Comparison of ENCODE assay signal across 8 cellular contexts in the genomic region with DNA sequence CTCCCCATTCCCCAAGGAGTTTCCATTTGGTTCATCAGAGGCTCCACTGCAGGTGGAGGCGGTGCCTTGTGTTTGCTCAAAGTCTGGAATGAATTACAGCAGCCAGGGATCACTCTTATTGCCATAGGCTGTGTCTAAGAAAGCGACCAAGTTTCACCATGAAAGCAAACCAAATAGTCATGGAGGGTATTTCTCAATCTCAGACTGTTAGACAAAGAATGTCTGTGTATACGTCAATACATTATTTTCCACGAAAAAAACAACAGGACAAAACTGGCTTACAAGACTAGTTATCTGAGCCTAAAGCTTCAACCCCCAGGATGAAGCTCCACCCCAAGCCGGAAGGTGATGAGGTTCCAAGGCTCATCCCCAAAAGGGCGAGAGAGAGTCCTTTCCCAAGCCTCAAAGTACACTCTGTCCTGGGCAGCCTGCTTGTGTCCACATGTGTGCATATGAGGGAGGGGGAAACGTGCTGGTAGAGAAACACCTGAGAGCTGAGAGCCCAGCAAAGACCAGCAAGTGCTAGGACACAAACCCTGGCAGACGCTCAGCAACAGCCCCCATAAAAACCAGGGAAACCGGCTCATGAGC. TPM values are rescaled to one million over a fixed set of nuclear protein-coding genes. Genes with fewer than 3 reads are reported as not detected.
A peak's percentile ranks its signal among the peaks of the same experiment; 100 is the strongest.
DNase-seq lines count a peak whose midpoint lies in the region; ATAC-seq and TF ChIP-seq lines count a peak whose summit lies in the region.

No MANE protein-coding gene starts in this region.

- H3K27ac ChIP-seq in coronary artery = peak overlapping the region; percentile 90 to 99
- H3K27ac ChIP-seq in naive thymus-derived CD4-positive, alpha-beta T cell (ENCODE audit: low read depth, low read length) = peak overlapping the region; percentile 91

- peaks cover 82% of the 10 kb centered on the region for H3K4me1 Mint-ChIP-seq in HFFc6 (ENCODE audit: low read depth)
- H3K4me1 Mint-ChIP-seq in naive thymus-derived CD4-positive, alpha-beta T cell = peaks cover 74 to 87% (median 83%) of the 10 kb centered on the region in 7 donors

- peak overlapping the region; percentile 96 for H3K4me3 Mint-ChIP-seq in HFFc6
- peak overlapping the region; percentile 7 to 97 (median 42) for H3K4me3 Mint-ChIP-seq in naive thymus-derived CD4-positive, alpha-beta T cell

- POLR2A ChIA-PET in naive thymus-derived CD4-positive, alpha-beta T cell (lab: Charles Lee) = interaction anchor here (1.5 to 7.6 kb wide), 3 partner anchors 11 to 20 kb away, joined by 7 to 92 read pairs (median 7); no protein-coding TSS in a partner anchor

- CTCF ChIA-PET in naive thymus-derived CD4-positive, alpha-beta T cell (lab: Charles Lee) = interaction anchor here (2.2 kb wide), 1 partner anchor 18 kb away, joined by 7 read pairs; no protein-coding TSS in a partner anchor

- H3K27me3 ChIP-seq in naive thymus-derived CD4-positive, alpha-beta T cell (ENCODE audit: control insufficient read depth in 2 of 2, insufficient read depth in 2 of 2, low read length in 2 of 2) = no peaks in the 10 kb centered on the region

- no peaks in the 10 kb centered on the region for H3K9me3 ChIP-seq in naive thymus-derived CD4-positive, alpha-beta T cell (ENCODE audit: control insufficient read depth in 2 of 3, low read length in 3 of 3)

- H3K4me3 ChIP-seq in coronary artery = peak overlapping the region; percentile 95
- no peak overlapping the region for H3K4me3 ChIP-seq in naive thymus-derived CD4-positive, alpha-beta T cell (ENCODE audit: low read length)

- no peak for ATAC-seq in naive thymus-derived CD4-positive, alpha-beta T cell
- ATAC-seq in HG02763 (IDR thresholded peaks at IDR 0.05; ENCODE audit: unreplicated experiment) = no peak
- no peak for ATAC-seq in HG02981 (IDR thresholded peaks at IDR 0.05; ENCODE audit: unreplicated experiment)

- TF ChIP-seq CTCF in HFFc6 (IDR thresholded peaks at IDR 0.05) (no peak), coronary artery (IDR thresholded peaks at IDR 0.05) (no peak)

- intact Hi-C loops in naive thymus-derived CD4-positive, alpha-beta T cell (cut with micrococcal nuclease) = loop anchor here (10.0 kb wide), 5 partner anchors 312 to 1952 kb away; partner anchors contain the start of genes ACO1 (in 1 of the 2), ATOSB (in 1 of the 2), CCL27 (in 1 of the 2) and NOL6 (in 1 of the 2)

- H3K9me3 Mint-ChIP-seq in HFFc6 = no peaks in the 10 kb centered on the region
- H3K9me3 Mint-ChIP-seq in naive thymus-derived CD4-positive, alpha-beta T cell = no peaks in the 10 kb centered on the region

- H3K4me1 ChIP-seq in naive thymus-derived CD4-positive, alpha-beta T cell (ENCODE audit: control insufficient read depth in 2 of 2, insufficient read depth in 2 of 2, low read length in 2 of 2) = peaks cover 77 to 78% of the 10 kb centered on the region in 2 donors

- H3K36me3 ChIP-seq in naive thymus-derived CD4-positive, alpha-beta T cell (ENCODE audit: control insufficient read depth in 2 of 3, insufficient read depth in 3 of 3, low read length in 3 of 3) = peaks cover 0 to 8% (median 0%) of the 10 kb centered on the region in 3 experiments

- peak overlapping the region; percentile 92 for H3K27ac Mint-ChIP-seq in HFFc6
- H3K27ac Mint-ChIP-seq in naive thymus-derived CD4-positive, alpha-beta T cell = peak overlapping the region; percentile 87 to 99 (median 97)

- H3K27me3 Mint-ChIP-seq in HFFc6 (ENCODE audit: insufficient read depth) = peaks cover 2% of the 10 kb centered on the region
- no peaks in the 10 kb centered on the region for H3K27me3 Mint-ChIP-seq in naive thymus-derived CD4-positive, alpha-beta T cell

- DNase-seq in AG08395 (ENCODE audit: low spot score) (peak; percentile 47), HFFc6 (peak; percentile 81), coronary artery (ENCODE audit: low spot score) (peak; percentile 87), cerebellar nuclear complex (lab: John Stamatoyannopoulos, UW) (no peak), DMS53 (lab: John Stamatoyannopoulos, UW) (no peak)
- DNase-seq in naive thymus-derived CD4-positive, alpha-beta T cell = no peak

- H3K36me3 Mint-ChIP-seq in HFFc6 (ENCODE audit: low read depth) = peaks cover 5% of the 10 kb centered on the region
- H3K36me3 Mint-ChIP-seq in naive thymus-derived CD4-positive, alpha-beta T cell = peaks cover 0 to 16% (median 0%) of the 10 kb centered on the region in 5 donors

RNA-seq across cellular contexts. Expression of gene B4GALT1, which starts 4.3 kb away (rescaled TPM):
- total RNA-seq in HFFc6 (2021; fragmentation: NEBNext Ultra II Directional; extraction: Animal tissue kit (Norgen Biotek cat#: 25700)) = 100 to 1,000 TPM in 4 of 6 experiments, 10 to 100 TPM in 2; 87.2 to 116 (median 106) TPM
- 10 to 100 TPM; 40.7 to 86.2 (median 45.6) TPM for total RNA-seq in naive thymus-derived CD4-positive, alpha-beta T cell
- 10 to 100 TPM; 12.9 to 16.4 TPM for polyA plus RNA-seq in naive thymus-derived CD4-positive, alpha-beta T cell

Comparison
In these comparisons a context has a peak if more than half of its experiments do, and no peak if none do; other contexts are left out.
1. DNase-seq: peak in AG08395 (single experiment), HFFc6 (single experiment) and coronary artery (single experiment); none in naive thymus-derived CD4-positive, alpha-beta T cell (0 of 9), cerebellar nuclear complex (0 of 2) and DMS53 (single experiment).